Comparison of ENCODE assay signal across 9 cellular contexts in the genomic region with DNA sequence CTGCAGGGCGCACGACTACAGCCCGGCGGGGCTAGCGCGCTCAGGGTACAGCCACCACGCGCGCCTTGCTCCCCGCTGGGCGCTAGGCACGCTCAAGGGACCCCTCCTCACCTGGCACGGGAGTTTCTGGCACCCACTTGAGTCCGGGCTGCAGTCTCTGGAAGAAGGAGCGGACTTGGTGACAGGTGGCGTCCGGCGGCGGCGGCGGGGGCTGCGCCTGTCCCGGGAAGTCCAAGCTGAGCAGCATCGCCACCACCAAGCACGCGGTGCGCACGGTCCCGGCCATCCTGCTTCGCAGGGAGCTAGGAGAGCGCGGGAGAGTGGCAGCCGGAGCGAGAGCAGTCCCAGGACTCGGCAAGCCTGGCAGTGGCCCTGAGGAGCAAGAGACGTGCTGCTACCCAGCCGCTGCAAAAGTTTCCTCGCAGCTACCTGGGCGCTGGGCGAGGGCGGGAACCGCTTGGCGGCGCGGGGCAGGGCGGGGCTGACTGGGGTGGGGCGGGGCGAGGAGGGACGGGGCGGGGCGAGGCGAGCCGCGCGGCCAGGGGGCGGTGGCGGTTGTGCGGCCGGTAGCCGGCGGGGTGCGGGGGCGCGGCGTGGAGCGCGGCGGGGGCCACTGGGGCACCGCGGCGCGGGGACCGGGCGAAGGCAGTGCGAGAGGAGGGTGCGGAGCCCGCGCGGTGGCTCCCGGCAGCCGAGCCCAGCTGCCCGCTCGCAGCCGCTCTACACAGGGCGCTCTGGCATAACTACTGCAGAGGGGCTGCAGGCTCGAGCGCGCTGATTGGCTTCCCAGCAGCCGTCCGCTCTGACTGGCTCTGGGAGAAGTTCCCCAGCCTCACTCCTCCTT. TPM values are rescaled to one million over a fixed set of nuclear protein-coding genes. Genes with fewer than 3 reads are reported as not detected.
DNase-seq lines count a peak whose midpoint lies in the region; ATAC-seq and TF ChIP-seq lines count a peak whose summit lies in the region.
"Had no signal": no experiment of that assay in that cellular context is flagged by ENCODE, and none has a peak within 500 bp of the region (broad histone marks: within the 10 kb centered on the region; RNA-seq: fewer than 3 reads in every experiment).

Gene GPC3, minus strand, starts transcription at position 431 of the 844 bp plus-strand sequence.

- peaks cover 0 to 3% of the 10 kb centered on the region in 2 donors for H3K4me1 Mint-ChIP-seq in natural killer cell treated with Interleukin-12 subunit alpha and Interleukin-12 subunit beta and Interleukin-15 and Interleukin-18, amount 100 ng/mL, for 72 hours (ENCODE audit: low read depth in 2 of 2)

- H3K27me3 ChIP-seq in esophagus muscularis mucosa (peaks cover 0 to 17% (median 6%) of the 10 kb centered on the region in 4 donors), thymus (ENCODE audit: control insufficient read depth, insufficient read depth) (peaks cover 11% of the 10 kb centered on the region)

- H3K27me3 Mint-ChIP-seq in natural killer cell treated with Interleukin-12 subunit alpha and Interleukin-12 subunit beta and Interleukin-15 and Interleukin-18, amount 100 ng/mL, for 72 hours: peaks cover 32 to 47% of the 10 kb centered on the region in 2 donors

- WGBS in esophagus muscularis mucosa: 67% methylated on average over 46 of the region's 90 CpGs
- 2% methylated on average over 84 of the region's 90 CpGs for WGBS in thymus

- DNase-seq in activated CD4-positive, CD25-positive, alpha-beta regulatory T cell (lab: John Stamatoyannopoulos, UW): no peak
- DNase-seq in NCI-H345 treated with DMSO at 0.1 percent for 48 hours (lab: John Stamatoyannopoulos, UW; ENCODE audit: unreplicated experiment) (peak; percentile 53), activated T-cell treated with anti-CD3 and anti-CD28 coated beads for 24 hours (ENCODE audit: low read depth) (peak; percentile 9), esophagus muscularis mucosa (ENCODE audit: extremely low spot score) (no peak), midbrain (lab: John Stamatoyannopoulos, UW) (no peak)
- no peak for DNase-seq in natural killer cell treated with Interleukin-12 subunit alpha and Interleukin-12 subunit beta and Interleukin-15 and Interleukin-18, amount 100 ng/mL, for 72 hours (ENCODE audit: low spot score)

- H3K9me3 ChIP-seq in esophagus muscularis mucosa: no peaks in the 10 kb centered on the region
- H3K9me3 ChIP-seq in thymus (ENCODE audit: control insufficient read depth): no peaks in the 10 kb centered on the region

- intact Hi-C loops in esophagus muscularis mucosa (cut with DNase I): no loop called here

- TF ChIP-seq POLR2A in esophagus muscularis mucosa (IDR thresholded peaks at IDR 0.05; ENCODE audit: low read depth): no peak

- no peak for TF ChIP-seq EP300 in esophagus muscularis mucosa (IDR thresholded peaks at IDR 0.05)

- H3K4me3 Mint-ChIP-seq in natural killer cell treated with Interleukin-12 subunit alpha and Interleukin-12 subunit beta and Interleukin-15 and Interleukin-18, amount 100 ng/mL, for 72 hours: peak within 1 kb of the TSS; percentile 57

- H3K4me3 ChIP-seq in esophagus muscularis mucosa (peak within 1 kb of the TSS; percentile 46 to 64 (median 46)), thymus (ENCODE audit: low read length) (peak within 1 kb of the TSS; percentile 49)

- peak; percentile 53 to 72 for ATAC-seq in activated CD4-positive, CD25-positive, alpha-beta regulatory T cell treated with anti-CD3 and anti-CD28 coated beads, Interleukin-2, amount 50 U/mL, for 24 hours
- ATAC-seq in natural killer cell treated with Interleukin-12 subunit alpha and Interleukin-12 subunit beta and Interleukin-15 and Interleukin-18, amount 100 ng/mL, for 72 hours: peak; percentile 71 to 86

- no peaks in the 10 kb centered on the region for H3K36me3 Mint-ChIP-seq in natural killer cell treated with Interleukin-12 subunit alpha and Interleukin-12 subunit beta and Interleukin-15 and Interleukin-18, amount 100 ng/mL, for 72 hours

- H3K9me3 Mint-ChIP-seq in natural killer cell treated with Interleukin-12 subunit alpha and Interleukin-12 subunit beta and Interleukin-15 and Interleukin-18, amount 100 ng/mL, for 72 hours: no peaks in the 10 kb centered on the region

- no peak within 1 kb of the TSS for H3K27ac Mint-ChIP-seq in natural killer cell treated with Interleukin-12 subunit alpha and Interleukin-12 subunit beta and Interleukin-15 and Interleukin-18, amount 100 ng/mL, for 72 hours

- H3K4me1 ChIP-seq in esophagus muscularis mucosa: peaks cover 0 to 16% (median 14%) of the 10 kb centered on the region in 4 donors
- peaks cover 5% of the 10 kb centered on the region for H3K4me1 ChIP-seq in thymus (ENCODE audit: control insufficient read depth, insufficient read depth, low read length)

- H3K36me3 ChIP-seq in esophagus muscularis mucosa (no peaks in the 10 kb centered on the region), thymus (ENCODE audit: control insufficient read depth, insufficient read depth) (no peaks in the 10 kb centered on the region)

- H3K27ac ChIP-seq in esophagus muscularis mucosa (replicated peaks in 1 of 4) (no peak within 1 kb of the TSS), thymus (ENCODE audit: low read depth) (no peak within 1 kb of the TSS)

- no peak for TF ChIP-seq CTCF in esophagus muscularis mucosa (IDR thresholded peaks at IDR 0.05)

RNA-seq across cellular contexts. Expression of gene GPC3, which starts in this region (rescaled TPM):
- 10 to 100 TPM in 1 of 4 donors, 1 to 10 TPM in 3; 1.2 to 13.3 (median 8.0) TPM for total RNA-seq in esophagus muscularis mucosa
- total RNA-seq in natural killer cell treated with Interleukin-12 subunit alpha and Interleukin-12 subunit beta and Interleukin-15 and Interleukin-18, amount 100 ng/mL, for 72 hours: not detected
- polyA plus RNA-seq in thymus: 3.1 TPM
- polyA plus RNA-seq: BJ had no signal

Comparison
In these comparisons a context has a peak if more than half of its experiments do, and no peak if none do; other contexts are left out.
1. Peak in ATAC-seq in natural killer cell treated with Interleukin-12 subunit alpha and Interleukin-12 subunit beta and Interleukin-15 and Interleukin-18, amount 100 ng/mL, for 72 hours; RNA of the gene not detected or under 1 TPM.
2. DNase-seq: peak in NCI-H345 treated with DMSO at 0.1 percent for 48 hours (single experiment) and activated T-cell treated with anti-CD3 and anti-CD28 coated beads for 24 hours (single experiment); none in activated CD4-positive, CD25-positive, alpha-beta regulatory T cell (0 of 4), esophagus muscularis mucosa (single experiment), natural killer cell treated with Interleukin-12 subunit alpha and Interleukin-12 subunit beta and Interleukin-15 and Interleukin-18, amount 100 ng/mL, for 72 hours (single experiment) and midbrain (single experiment).